Comparison of ENCODE assay signal across 22 cellular contexts in genomic region chr1:30196872-30197615, GRCh38.
"Had no signal": no experiment of that assay in that cellular context is flagged by ENCODE, and none has a peak within 500 bp of the region (broad histone marks: within the 10 kb centered on the region; RNA-seq: fewer than 3 reads in every experiment).

No MANE protein-coding gene starts in this region.

- H3K36me3 Mint-ChIP-seq: activated CD8-positive, alpha-beta memory T cell treated with anti-CD3 and anti-CD28 coated beads, Interleukin-2, amount 10 ng/mL, durations not matched to agents 7 days and 5 days; activated naive CD4-positive, alpha-beta T cell treated with anti-CD3 and anti-CD28 coated beads, Interleukin-2, amount 50 U/mL, for 72 hours; naive thymus-derived CD4-positive, alpha-beta T cell had no signal

- H3K27ac Mint-ChIP-seq: activated CD4-positive, alpha-beta memory T cell treated with anti-CD3 and anti-CD28 coated beads, Interleukin-2, amount 10 ng/mL, durations not matched to agents 7 days and 5 days; activated CD4-positive, alpha-beta T cell treated with anti-CD3 and anti-CD28 coated beads, Interleukin-2, amount 10 ng/mL, durations not matched to agents 24 days and 14 days; activated CD8-positive, alpha-beta memory T cell treated with anti-CD3 and anti-CD28 coated beads, Interleukin-2, amount 10 ng/mL, durations not matched to agents 7 days and 5 days; activated naive CD4-positive, alpha-beta T cell treated with anti-CD3 and anti-CD28 coated beads, Interleukin-2, amount 50 U/mL, for 72 hours; activated T-helper 1 cell treated with anti-CD3 and anti-CD28 coated beads, Interleukin-12 subunit alpha, Interleukin-12 subunit beta, Interleukin-2, Interleukin-4 antibody, amounts not matched to agents 30 ng/mL and 10 ng/mL and 1 ng/mL, durations not matched to agents 14 hours and 24 hours and 36 hours; naive thymus-derived CD4-positive, alpha-beta T cell had no signal

- H3K27me3 ChIP-seq: adrenal gland, ascending aorta, gastrocnemius medialis, ovary had no signal

- H3K27ac ChIP-seq: adrenal gland, ascending aorta, gastrocnemius medialis, ovary, prostate gland, VCaP had no signal

- H3K4me3 Mint-ChIP-seq: activated CD4-positive, alpha-beta memory T cell treated with anti-CD3 and anti-CD28 coated beads, Interleukin-2, amount 10 ng/mL, durations not matched to agents 7 days and 5 days; activated CD4-positive, alpha-beta T cell treated with anti-CD3 and anti-CD28 coated beads, Interleukin-2, amount 10 ng/mL, durations not matched to agents 24 days and 14 days; activated CD8-positive, alpha-beta memory T cell treated with anti-CD3 and anti-CD28 coated beads, Interleukin-2, amount 10 ng/mL, durations not matched to agents 7 days and 5 days; activated T-helper 1 cell treated with anti-CD3 and anti-CD28 coated beads, Interleukin-12 subunit alpha, Interleukin-12 subunit beta, Interleukin-2, Interleukin-4 antibody, amounts not matched to agents 30 ng/mL and 10 ng/mL and 1 ng/mL, durations not matched to agents 14 hours and 24 hours and 36 hours; naive thymus-derived CD4-positive, alpha-beta T cell had no signal

- ATAC-seq: activated CD4-positive, CD25-positive, alpha-beta regulatory T cell treated with anti-CD3 and anti-CD28 coated beads, Interleukin-2, amount 50 U/mL, for 24 hours; activated CD8-positive, alpha-beta memory T cell treated with anti-CD3 and anti-CD28 coated beads, Interleukin-2, amount 10 ng/mL, durations not matched to agents 7 days and 5 days; activated naive CD4-positive, alpha-beta T cell treated with anti-CD3 and anti-CD28 coated beads, Interleukin-2, amount 50 U/mL, for 72 hours; gastrocnemius medialis; naive thymus-derived CD4-positive, alpha-beta T cell; stimulated activated naive CD8-positive, alpha-beta T cell treated with anti-CD3 and anti-CD28 coated beads, Interleukin-15, Interleukin-2, amounts not matched to agents 100 U/mL and 50 U/mL, for 24 hours had no signal

- DNase-seq: activated CD4-positive, alpha-beta memory T cell treated with anti-CD3 and anti-CD28 coated beads, Interleukin-2, amount 10 ng/mL, durations not matched to agents 7 days and 5 days; activated CD4-positive, alpha-beta T cell treated with anti-CD3 and anti-CD28 coated beads, Interleukin-2, amount 10 ng/mL, durations not matched to agents 24 days and 14 days; activated CD8-positive, alpha-beta memory T cell treated with anti-CD3 and anti-CD28 coated beads, Interleukin-2, amount 10 ng/mL, durations not matched to agents 7 days and 5 days; activated gamma-delta T cell treated with Interleukin-2 at 50 U/mL for 16 hours; central memory CD4-positive, alpha-beta T cell; effector memory CD4-positive, alpha-beta T cell; gastrocnemius medialis; hypothalamus; islet precursor cell; left cardiac atrium; mesendoderm; naive thymus-derived CD4-positive, alpha-beta T cell; ovary; stimulated activated CD4-positive, alpha-beta T cell treated with anti-CD3 and anti-CD28 coated beads, Interleukin-4, amount 100 ng/mL, for 24 hours; stimulated activated naive CD8-positive, alpha-beta T cell treated with anti-CD3 and anti-CD28 coated beads, Interleukin-15, Interleukin-2, amounts not matched to agents 100 U/mL and 50 U/mL, for 24 hours had no signal

- H3K36me3 ChIP-seq: adrenal gland, ascending aorta, gastrocnemius medialis, ovary, prostate gland had no signal

- H3K4me1 ChIP-seq: adrenal gland, ascending aorta, gastrocnemius medialis, prostate gland had no signal

- H3K4me3 ChIP-seq: adrenal gland, ascending aorta, gastrocnemius medialis, ovary, prostate gland had no signal

- H3K9me3 ChIP-seq: adrenal gland, ascending aorta, gastrocnemius medialis, ovary, prostate gland had no signal
